8 cellular contexts compared by ENCODE assay signal in the genomic region with DNA sequence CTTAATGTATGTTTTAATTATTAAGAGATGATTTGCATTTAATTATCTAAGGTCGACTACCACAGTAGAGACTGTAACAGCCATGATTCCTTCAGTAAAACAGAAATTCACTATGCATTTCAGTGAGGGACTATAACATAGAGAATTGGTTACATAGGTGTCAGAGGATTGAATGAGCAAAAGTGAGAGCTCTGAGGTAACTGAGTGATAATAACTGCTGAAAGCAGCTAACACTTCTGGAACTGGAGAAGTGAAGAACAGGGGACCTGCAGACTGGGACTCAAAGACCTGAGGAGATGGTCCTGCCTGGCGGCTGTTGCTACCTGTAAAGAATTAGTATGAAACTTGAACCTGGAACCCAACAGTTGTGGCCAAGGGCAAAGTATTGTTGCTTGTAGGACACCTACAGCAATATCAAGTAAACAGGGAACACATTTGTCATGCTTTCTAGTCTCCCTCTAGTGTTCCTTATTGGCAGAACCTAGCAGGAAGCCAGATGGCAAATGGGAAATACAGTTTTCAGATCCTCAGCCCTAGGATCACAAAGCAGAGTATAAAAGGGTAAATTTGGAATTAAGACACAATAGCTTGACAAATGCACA.
A peak's percentile ranks its signal among the peaks of the same experiment; 100 is the strongest.
DNase-seq lines count a peak whose midpoint lies in the region; ATAC-seq, FAIRE-seq and TF ChIP-seq lines count a peak whose summit lies in the region.

No MANE protein-coding gene starts in this region.

- DNase-seq in CD1c-positive myeloid dendritic cell (ENCODE audit: extremely low spot score) (peak; percentile 21), NCI-H345 treated with DMSO at 0.1 percent for 48 hours (lab: John Stamatoyannopoulos, UW; ENCODE audit: unreplicated experiment) (peak; percentile 42), bronchial epithelial cell (ENCODE audit: low read depth) (peak; percentile 55), medulla oblongata (ENCODE audit: extremely low spot score) (peak; percentile 32), activated gamma-delta T cell (lab: John Stamatoyannopoulos, UW) (no peak)
- DNase-seq in activated T-cell treated with anti-CD3 and anti-CD28 coated beads, Interleukin-2, amount 50 U/mL, for 1 hour = no peak

- no peak overlapping the region for H3K4me3 ChIP-seq in bronchial epithelial cell (ENCODE audit: low read depth, low read length)

- peak; percentile 63 for TF ChIP-seq CTCF in bronchial epithelial cell (IDR thresholded peaks at IDR 0.05; ENCODE audit: insufficient read depth, low read length, severe bottlenecking)

- FAIRE-seq in bronchial epithelial cell (lab: Jason Lieb, UNC) = no peak

- H3K36me3 ChIP-seq in bronchial epithelial cell (ENCODE audit: control insufficient read depth, insufficient read depth, low read length) = no peaks in the 10 kb centered on the region

- ATAC-seq in GM18867 (IDR thresholded peaks at IDR 0.05; ENCODE audit: unreplicated experiment) (peak; percentile 81), HG03108 (IDR thresholded peaks at IDR 0.05; ENCODE audit: unreplicated experiment) (peak; percentile 65)

- no peaks in the 10 kb centered on the region for H3K27me3 ChIP-seq in bronchial epithelial cell (ENCODE audit: control insufficient read depth, insufficient read depth, low read length)

Comparison
In these comparisons a context has a peak if more than half of its experiments do, and no peak if none do; other contexts are left out.
1. DNase-seq: peak in CD1c-positive myeloid dendritic cell (single experiment), NCI-H345 treated with DMSO at 0.1 percent for 48 hours (single experiment), bronchial epithelial cell (single experiment) and medulla oblongata (single experiment); none in activated T-cell treated with anti-CD3 and anti-CD28 coated beads, Interleukin-2, amount 50 U/mL, for 1 hour (single experiment) and activated gamma-delta T cell (single experiment).